Comparison of ENCODE assay signal across 21 cellular contexts in the genomic region with DNA sequence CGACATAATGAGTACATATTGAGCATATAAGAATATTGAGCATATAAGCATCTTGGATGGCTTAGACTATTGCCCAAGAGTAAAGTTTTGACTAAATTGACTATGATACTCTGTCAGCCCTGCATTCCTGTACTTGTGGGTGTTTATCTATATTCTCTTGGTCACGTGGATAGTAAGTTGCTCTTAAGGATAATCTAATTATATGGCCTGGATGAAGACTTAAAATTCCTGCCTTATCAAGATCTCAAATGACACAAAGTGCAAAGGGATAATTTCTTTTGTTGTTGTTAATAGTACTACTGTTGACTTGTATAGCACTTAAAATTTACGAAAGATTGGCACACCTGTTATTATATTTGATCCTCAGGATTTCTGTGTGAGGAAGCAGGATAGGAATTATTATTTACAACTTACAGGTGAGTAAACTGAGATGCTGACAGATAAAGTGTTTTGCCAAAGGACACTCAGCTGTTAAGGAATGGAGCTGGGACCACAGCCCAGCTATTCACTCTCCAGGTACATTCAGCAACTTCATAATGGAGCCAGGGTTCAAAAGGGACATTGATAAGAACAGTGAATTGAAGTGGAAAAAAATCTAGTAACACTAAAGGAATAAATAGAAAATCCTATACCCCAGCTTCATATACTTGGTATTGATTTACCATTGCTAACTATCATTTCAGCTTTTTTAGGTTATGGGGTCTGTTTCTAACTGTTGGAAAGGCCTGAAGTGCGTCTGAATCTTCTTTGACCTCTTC.
"Had no signal": no experiment of that assay in that cellular context is flagged by ENCODE, and none has a peak within 500 bp of the region (broad histone marks: within the 10 kb centered on the region; RNA-seq: fewer than 3 reads in every experiment).

No MANE protein-coding gene starts in this region.

- H3K27ac ChIP-seq: gastroesophageal sphincter, pancreas, upper lobe of right lung had no signal

- H3K9me3 ChIP-seq: adrenal gland, gastroesophageal sphincter, heart left ventricle, pancreas, upper lobe of right lung had no signal

- H3K27me3 ChIP-seq: adrenal gland, gastroesophageal sphincter, heart left ventricle, pancreas, upper lobe of right lung had no signal

- H3K27ac Mint-ChIP-seq: T-helper 1 cell treated with Interleukin-12 subunit alpha and Interleukin-12 subunit beta and Interleukin-4 antibody, amounts not matched to agents 30 μg/mL and 1 μg/mL, for 36 hours had no signal

- ATAC-seq: activated T-cell treated with anti-CD3 and anti-CD28 coated beads, Interleukin-2, amount 50 U/mL, for 4 hours; esophagus mucosa; gastroesophageal sphincter; heart left ventricle; naive thymus-derived CD8-positive, alpha-beta T cell; stimulated activated naive B cell treated with anti-CD40 and anti-IgM and Interleukin-4, amounts not matched to agents 10 μg/mL and 1 μg/mL and 100 μg/mL, for 72 hours; upper lobe of right lung had no signal

- FAIRE-seq: astrocyte, bronchial epithelial cell, pancreas had no signal

- H3K4me3 Mint-ChIP-seq: activated T-cell treated with anti-CD3 and anti-CD28 coated beads, Interleukin-2, amount 50 U/mL, for 4 hours; naive thymus-derived CD8-positive, alpha-beta T cell; stimulated activated naive B cell treated with anti-CD40 and anti-IgM and Interleukin-4, amounts not matched to agents 10 μg/mL and 1 μg/mL and 100 μg/mL, for 72 hours; T-helper 1 cell treated with Interleukin-12 subunit alpha and Interleukin-12 subunit beta and Interleukin-4 antibody, amounts not matched to agents 30 μg/mL and 1 μg/mL, for 36 hours had no signal

- H3K4me3 ChIP-seq: adrenal gland, gastroesophageal sphincter, heart left ventricle, pancreas, upper lobe of right lung had no signal

- H3K36me3 ChIP-seq: adrenal gland, gastroesophageal sphincter, heart left ventricle, pancreas, upper lobe of right lung had no signal

- DNase-seq: activated CD4-positive, alpha-beta T cell treated with anti-CD3 and anti-CD28 coated beads, Interleukin-2, amount 50 U/mL, for 1 hour; activated CD4-positive, CD25-positive, alpha-beta regulatory T cell treated with anti-CD3 and anti-CD28 coated beads, Interleukin-2, amount 50 U/mL, for 72 hours; activated CD8-positive, alpha-beta memory T cell treated with anti-CD3 and anti-CD28 coated beads, Interleukin-2, amount 50 U/mL, for 4 hours; activated effector memory CD4-positive, alpha-beta T cell treated with Interleukin-2 at 50 U/mL for 16 hours; activated naive CD4-positive, alpha-beta T cell treated with anti-CD3 and anti-CD28 coated beads, Interleukin-2, amount 50 U/mL, for 16 hours; activated T-cell treated with anti-CD3 and anti-CD28 coated beads, Interleukin-2, amount 50 U/mL, for 4 hours; adrenal gland; cerebellar nuclear complex; cortex of kidney; heart left ventricle; mesendoderm; naive thymus-derived CD8-positive, alpha-beta T cell; pancreas; stimulated activated CD4-positive, alpha-beta T cell treated with anti-CD3 and anti-CD28 coated beads, Interleukin-4, amount 100 ng/mL, for 24 hours; stimulated activated naive B cell treated with anti-CD40 and anti-IgM and Interleukin-4, amounts not matched to agents 10 μg/mL and 1 μg/mL and 100 μg/mL, for 72 hours; upper lobe of right lung had no signal

- H3K27me3 Mint-ChIP-seq: naive thymus-derived CD8-positive, alpha-beta T cell; stimulated activated naive B cell treated with anti-CD40 and anti-IgM and Interleukin-4, amounts not matched to agents 10 μg/mL and 1 μg/mL and 100 μg/mL, for 72 hours had no signal

- H3K4me1 ChIP-seq: gastroesophageal sphincter had no signal

- H3K9me3 Mint-ChIP-seq: activated T-cell treated with anti-CD3 and anti-CD28 coated beads, Interleukin-2, amount 50 U/mL, for 4 hours; stimulated activated naive B cell treated with anti-CD40 and anti-IgM and Interleukin-4, amounts not matched to agents 10 μg/mL and 1 μg/mL and 100 μg/mL, for 72 hours; T-helper 1 cell treated with Interleukin-12 subunit alpha and Interleukin-12 subunit beta and Interleukin-4 antibody, amounts not matched to agents 30 μg/mL and 1 μg/mL, for 36 hours had no signal
